In genomic region chr1:151723726-151724370, GRCh38 we compare ENCODE assay signal across 21 cellular contexts. TPM values are rescaled to one million over a fixed set of nuclear protein-coding genes. Genes with fewer than 3 reads are reported as not detected.
DNase-seq lines count a peak whose midpoint lies in the region; ATAC-seq and TF ChIP-seq lines count a peak whose summit lies in the region.
"Had no signal": no experiment of that assay in that cellular context is flagged by ENCODE, and none has a peak within 500 bp of the region (broad histone marks: within the 10 kb centered on the region; RNA-seq: fewer than 3 reads in every experiment).

No MANE protein-coding gene starts in this region.

- CTCF ChIA-PET in mammary epithelial cell (lab: Charles Lee; ENCODE audit: low non-redundant PET): no interaction called here
- CTCF ChIA-PET in MCF 10A (lab: Yijun Ruan, JAX): interaction anchor here (0.6 to 1.5 kb wide), 6 partner anchors 11 to 394 kb away, joined by 3 to 7 read pairs (median 4); no protein-coding TSS in a partner anchor

- DNase-seq in mammary epithelial cell: peak; percentile 51
- DNase-seq in MCF 10A (ENCODE audit: unreplicated experiment): no peak
- peak; percentile 4 for DNase-seq in WERI-Rb-1
- DNase-seq in foreskin keratinocyte: peak in 1 of 2 donors; percentile 22
- DNase-seq in cerebellum (ENCODE audit: low spot score): no peak
- no peak for DNase-seq in NCI-H748 (lab: John Stamatoyannopoulos, UW; ENCODE audit: unreplicated experiment)
- DNase-seq in cardiac septum (ENCODE audit: low spot score): no peak
- DNase-seq: CD8-positive, alpha-beta T cell; GDM1; HFFc6; Kasumi-1; NCI-H1105 treated with DMSO at 0.1 percent for 48 hours; NCI-H187 treated with DMSO at 0.1 percent for 48 hours; NCI-H69; NK-92 treated with Interleukin-12 subunit alpha and Interleukin-12 subunit beta, amount 100 ng/mL, for 24 hours; OCI-M1 had no signal

- POLR2A ChIA-PET in MCF 10A (lab: Yijun Ruan, JAX): no interaction called here

- WGBS in mammary epithelial cell (ENCODE audit: low coverage, missing lambda C conversion rate): 52% methylated on average over 3 of the region's 3 CpGs

- TF ChIP-seq CTCF in mammary epithelial cell (conservative IDR thresholded peaks at IDR 0.05 in 1 of 2, IDR thresholded peaks at IDR 0.05 in 1 of 2; ENCODE audit: extremely low read depth in 1 of 2, insufficient read depth in 1 of 2, low read depth in 1 of 2, low read length in 2 of 2) (no peak), MCF 10A (IDR thresholded peaks at IDR 0.05; ENCODE audit: unreplicated experiment) (no peak), WERI-Rb-1 (IDR thresholded peaks at IDR 0.05; ENCODE audit: low read depth, low read length) (no peak), foreskin keratinocyte (conservative IDR thresholded peaks at IDR 0.05) (no peak)

- peak; percentile 35 for ATAC-seq in foreskin keratinocyte
- ATAC-seq in GM21528 (IDR thresholded peaks at IDR 0.05; ENCODE audit: low FRiP score, unreplicated experiment): no peak
- ATAC-seq: CD8-positive, alpha-beta T cell; GM12878 had no signal

- no peak overlapping the region for H3K4me3 ChIP-seq in mammary epithelial cell (replicated peaks in 1 of 3; ENCODE audit: insufficient read depth in 1 of 3, low read depth in 2 of 3, low read length in 3 of 3)
- no peak overlapping the region for H3K4me3 ChIP-seq in WERI-Rb-1 (ENCODE audit: low read depth, low read length)
- H3K4me3 ChIP-seq: BLaER1, GM12878 had no signal

- dilution Hi-C loops in mammary epithelial cell (cut with HindIII; ENCODE audit: low sequenced_read_pairs): no loop called here

- H3K27ac ChIP-seq in mammary epithelial cell (ENCODE audit: insufficient read depth, low read depth, low read length) (no peak overlapping the region), WERI-Rb-1 (no peak overlapping the region), foreskin keratinocyte (no peak overlapping the region)
- H3K27ac ChIP-seq: BLaER1 had no signal

- H3K9ac ChIP-seq in mammary epithelial cell (ENCODE audit: insufficient read depth, low read length): no peak overlapping the region
- H3K9ac ChIP-seq: BLaER1 had no signal

- H3K4me1 ChIP-seq in mammary epithelial cell (ENCODE audit: insufficient read depth, low read length) (peaks cover 4% of the 10 kb centered on the region), foreskin keratinocyte (peaks cover 2% of the 10 kb centered on the region)

- H3K27ac Mint-ChIP-seq in MCF 10A (ENCODE audit: low read depth, unreplicated experiment): no peak overlapping the region
- H3K27ac Mint-ChIP-seq: CD8-positive, alpha-beta T cell; HFFc6 had no signal

- H3K27me3 ChIP-seq in mammary epithelial cell (ENCODE audit: insufficient read depth, low read length) (peaks cover 11% of the 10 kb centered on the region), WERI-Rb-1 (ENCODE audit: insufficient read depth, low read depth, severe bottlenecking) (no peaks in the 10 kb centered on the region), foreskin keratinocyte (peaks cover 79% of the 10 kb centered on the region)

- H3K27me3 Mint-ChIP-seq in MCF 10A (ENCODE audit: insufficient read depth, unreplicated experiment): peaks cover 24% of the 10 kb centered on the region

- H2AFZ ChIP-seq in mammary epithelial cell (ENCODE audit: low read depth, low read length): no peak overlapping the region

- H3K36me3 Mint-ChIP-seq in MCF 10A (ENCODE audit: insufficient read depth, unreplicated experiment): no peaks in the 10 kb centered on the region
- H3K36me3 Mint-ChIP-seq: CD8-positive, alpha-beta T cell had no signal

- H3K79me2 ChIP-seq in mammary epithelial cell (ENCODE audit: insufficient read depth, low read length): no peaks in the 10 kb centered on the region

- H3K9me3 ChIP-seq in mammary epithelial cell (replicated peaks; ENCODE audit: insufficient read depth, low read length): no peaks in the 10 kb centered on the region
- H3K9me3 ChIP-seq in WERI-Rb-1 (ENCODE audit: severe bottlenecking): no peaks in the 10 kb centered on the region
- H3K9me3 ChIP-seq: BLaER1 had no signal

- no peaks in the 10 kb centered on the region for H3K4me1 Mint-ChIP-seq in MCF 10A (ENCODE audit: insufficient read depth, unreplicated experiment)

- H3K36me3 ChIP-seq in mammary epithelial cell (ENCODE audit: insufficient read depth, low read length) (no peaks in the 10 kb centered on the region), WERI-Rb-1 (no peaks in the 10 kb centered on the region)
- H3K36me3 ChIP-seq: BLaER1 had no signal

- no peak overlapping the region for H3K4me3 Mint-ChIP-seq in MCF 10A (ENCODE audit: unreplicated experiment)
- H3K4me3 Mint-ChIP-seq: CD8-positive, alpha-beta T cell; HFFc6 had no signal

- in situ Hi-C loops in mammary epithelial cell (cut with MboI; ENCODE audit: low sequenced_read_pairs in 2 of 2): no loop called here

- H3K4me2 ChIP-seq in mammary epithelial cell (ENCODE audit: insufficient read depth, low read depth, low read length): no peak overlapping the region
- H3K4me2 ChIP-seq: BLaER1 had no signal

- no peaks in the 10 kb centered on the region for H4K20me1 ChIP-seq in mammary epithelial cell (ENCODE audit: insufficient read depth, low read length)
- H4K20me1 ChIP-seq: BLaER1 had no signal

- BruUV-seq in mammary epithelial cell (replicated peaks; lab: Mats Ljungman, UMichigan): no TSS peak
- BruUV-seq in MCF 10A (replicated peaks; lab: Mats Ljungman, UMichigan): no TSS peak

- no peaks in the 10 kb centered on the region for H3K9me3 Mint-ChIP-seq in MCF 10A (ENCODE audit: unreplicated experiment)
- H3K9me3 Mint-ChIP-seq: CD8-positive, alpha-beta T cell; HFFc6 had no signal

- intact Hi-C loops in mammary epithelial cell (cut with micrococcal nuclease): no loop called here
- intact Hi-C loops in MCF 10A (cut with micrococcal nuclease): no loop called here
- intact Hi-C loops in cardiac septum (cut with DNase I): no loop called here

RNA-seq across cellular contexts. Expression of gene RIIAD1, which starts 2.5 kb away (rescaled TPM):
- total RNA-seq in mammary epithelial cell: not detected
- polyA plus RNA-seq in mammary epithelial cell: not detected
- not detected for polyA minus RNA-seq in mammary epithelial cell
- total RNA-seq in MCF 10A (2022): not detected in 2 replicates
- not detected in 2 replicates for total RNA-seq in foreskin keratinocyte
- polyA plus RNA-seq in foreskin keratinocyte: not detected in 2 replicates
- 1.5 TPM for total RNA-seq in cerebellum
- 4.3 TPM for total RNA-seq in cardiac septum
- total RNA-seq: A172; CD8-positive, alpha-beta T cell; GM12878; H4; HFFc6 had no signal
- polyA plus RNA-seq: GM12878 had no signal

RNA-seq across cellular contexts. Expression of gene CELF3, which starts 7.2 kb away (rescaled TPM):
- total RNA-seq in mammary epithelial cell (not detected), MCF 10A (2022) (not detected in 2 replicates), foreskin keratinocyte (not detected in 2 replicates), cerebellum (29.7 TPM), cardiac septum (not detected)
- polyA plus RNA-seq in mammary epithelial cell (not detected), foreskin keratinocyte (not detected in 2 replicates)
- not detected for polyA minus RNA-seq in mammary epithelial cell
- total RNA-seq: A172; CD8-positive, alpha-beta T cell; GM12878; H4; HFFc6 had no signal

RNA-seq across cellular contexts. Expression of gene MRPL9, which starts 39.4 kb away (rescaled TPM):
- total RNA-seq in mammary epithelial cell (10 to 100 TPM; 47.5 to 77.4 TPM), MCF 10A (2022) (145 and 146 TPM in 2 replicates), foreskin keratinocyte (91.3 and 101 TPM in 2 replicates), cerebellum (34.5 TPM), cardiac septum (43.2 TPM)
- polyA plus RNA-seq in mammary epithelial cell (63.5 TPM), foreskin keratinocyte (98.1 and 105 TPM in 2 replicates)
- polyA minus RNA-seq in mammary epithelial cell: 237 TPM

Comparison
In these comparisons a context has a peak if more than half of its experiments do, and no peak if none do; other contexts are left out.
1. DNase-seq: peak in mammary epithelial cell (single experiment) and WERI-Rb-1 (single experiment); none in MCF 10A (single experiment), cerebellum (single experiment), NCI-H748 (single experiment) and cardiac septum (single experiment).
2. RNA of gene CELF3, which starts 7.2 kb away (total RNA-seq): 29.7 TPM in cerebellum (single experiment); not detected in cardiac septum (single experiment), not detected in mammary epithelial cell, not detected in MCF 10A and not detected in foreskin keratinocyte; every median in the first group is over 10 times any median in the second.